Comparison of ENCODE assay signal across 8 cellular contexts in genomic region chr2:119756837-119757236, GRCh38. TPM values are rescaled to one million over a fixed set of nuclear protein-coding genes. Genes with fewer than 3 reads are reported as not detected.
DNase-seq lines count a peak whose midpoint lies in the region; ATAC-seq and TF ChIP-seq lines count a peak whose summit lies in the region.

No MANE protein-coding gene starts in this region.

- no peak overlapping the region for H3K23ac ChIP-seq in neuronal stem cell (ENCODE audit: low read depth, low read length, poor library complexity)

- H4K91ac ChIP-seq in neuronal stem cell (ENCODE audit: low read depth, low read length, poor library complexity) = no peak overlapping the region

- no peaks in the 10 kb centered on the region for H3K79me1 ChIP-seq in neuronal stem cell (ENCODE audit: low read depth, low read length)

- no peak overlapping the region for H2BK120ac ChIP-seq in neuronal stem cell (ENCODE audit: low read depth, low read length)

- no peak overlapping the region for H3K27ac ChIP-seq in SJCRH30
- peak overlapping the region in 21 of 59 donors; percentile 4 to 98 (median 31) for H3K27ac ChIP-seq in dorsolateral prefrontal cortex
- no peak overlapping the region for H3K27ac ChIP-seq in neuronal stem cell (replicated peaks; ENCODE audit: low read length)

- no peak for ATAC-seq in GM21737 (IDR thresholded peaks at IDR 0.05; ENCODE audit: unreplicated experiment)
- no peak for ATAC-seq in GM21528 (IDR thresholded peaks at IDR 0.05; ENCODE audit: low FRiP score, unreplicated experiment)

- H3K14ac ChIP-seq in neuronal stem cell (ENCODE audit: low read length) = no peak overlapping the region

- TF ChIP-seq CTCF in AG04449 (IDR thresholded peaks at IDR 0.05; ENCODE audit: insufficient read depth, low read length, missing control alignments) = no peak
- TF ChIP-seq CTCF in dorsolateral prefrontal cortex (IDR thresholded peaks at IDR 0.05 in 54 of 56, conservative IDR thresholded peaks at IDR 0.05 in 2 of 56; ENCODE audit: low read depth in 1 of 56, partially characterized antibody in 56 of 56) = no peak

- no peaks in the 10 kb centered on the region for H3K36me3 ChIP-seq in SJCRH30
- H3K36me3 ChIP-seq in neuronal stem cell (replicated peaks in 1 of 2; ENCODE audit: control insufficient read depth in 2 of 2, insufficient read depth in 2 of 2, low read length in 2 of 2) = no peaks in the 10 kb centered on the region

- no peak overlapping the region for H2AFZ ChIP-seq in neuronal stem cell (ENCODE audit: low read length)

- no peak overlapping the region for H3K4me2 ChIP-seq in neuronal stem cell (ENCODE audit: insufficient read depth, low read length, poor library complexity, severe bottlenecking)

- H3K9me3 ChIP-seq in SJCRH30 (replicated peaks) (no peaks in the 10 kb centered on the region), neuronal stem cell (replicated peaks in 1 of 2; ENCODE audit: control insufficient read depth in 2 of 2, insufficient read depth in 1 of 2, low read depth in 1 of 2, low read length in 2 of 2) (no peaks in the 10 kb centered on the region)

- H3K4me3 ChIP-seq in AG04449 (ENCODE audit: low read depth, low read length) (no peak overlapping the region), SJCRH30 (no peak overlapping the region), dorsolateral prefrontal cortex (no peak overlapping the region), neuronal stem cell (ENCODE audit: low read length in 2 of 2) (no peak overlapping the region)

- WGBS in neuronal stem cell (ENCODE audit: extremely low coverage in 2 of 2, insufficient read length in 2 of 2, insufficient replicate concordance in 1 of 2), 2 donors = no CpG with 5 or more reads among the region's 5 CpGs

- H2BK5ac ChIP-seq in neuronal stem cell (ENCODE audit: low read length) = no peak overlapping the region

- POLR2A ChIA-PET in AG04449 (lab: Yijun Ruan, JAX) = no interaction called here

- intact Hi-C loops in dorsolateral prefrontal cortex (cut with DNase I) (loop anchor here (5.0 to 10.0 kb wide), 4 partner anchors 52 to 415 kb away; partner anchors contain the start of gene EPB41L5 (in 1 of the 2)), posterior vena cava (cut with DNase I) (no loop called here)

- H3K4me1 ChIP-seq in SJCRH30 (no peaks in the 10 kb centered on the region; the same call in 1 of the 2 replicates), neuronal stem cell (ENCODE audit: control insufficient read depth in 2 of 2, insufficient read depth in 1 of 2, low read depth in 1 of 2, low read length in 2 of 2) (peaks cover 0 to 2% of the 10 kb centered on the region in 2 donors)

- no peaks in the 10 kb centered on the region for H3K27me3 ChIP-seq in SJCRH30
- H3K27me3 ChIP-seq in dorsolateral prefrontal cortex = no peaks in the 10 kb centered on the region
- peaks cover 0 to 2% (median 0%) of the 10 kb centered on the region in 3 experiments for H3K27me3 ChIP-seq in neuronal stem cell (ENCODE audit: control insufficient read depth in 3 of 3, insufficient read depth in 3 of 3, low read depth in 1 of 3, low read length in 3 of 3)

- no peak overlapping the region for H4K8ac ChIP-seq in neuronal stem cell (ENCODE audit: low read depth, low read length)

- H2BK15ac ChIP-seq in neuronal stem cell (ENCODE audit: low read length) = no peak overlapping the region

- CTCF ChIA-PET in AG04449 (lab: Yijun Ruan, JAX) = interaction anchor here (3.5 to 7.5 kb wide), 2 partner anchors 66 to 419 kb away, joined by 18 to 51 read pairs; no protein-coding TSS in a partner anchor

- no peak overlapping the region for H3K18ac ChIP-seq in neuronal stem cell (ENCODE audit: low read length)

- peak; percentile 26 for DNase-seq in AG04449 (ENCODE audit: low read depth, low spot score)
- DNase-seq in SJCRH30 = peak; percentile 28 to 42
- peak in 7 of 10 donors; percentile 47 to 76 (median 64) for DNase-seq in dorsolateral prefrontal cortex
- DNase-seq in posterior vena cava (ENCODE audit: low spot score) = peak; percentile 92
- no peak for DNase-seq in COR-L47 (lab: John Stamatoyannopoulos, UW)
- no peak for DNase-seq in neuronal stem cell (ENCODE audit: low spot score)

- no peak overlapping the region for H3K9ac ChIP-seq in neuronal stem cell (ENCODE audit: low read depth, low read length, poor library complexity)

- no peak overlapping the region for H3K4ac ChIP-seq in neuronal stem cell (ENCODE audit: low read length)

- H2AK5ac ChIP-seq in neuronal stem cell (ENCODE audit: low read depth, low read length) = no peak overlapping the region

- no peak overlapping the region for H2BK12ac ChIP-seq in neuronal stem cell (ENCODE audit: low read length)

RNA-seq across cellular contexts. Expression of gene PTPN4, which starts 2.9 kb away (rescaled TPM):
- total RNA-seq in SJCRH30 (2014; rRNA removed; shearing (Covaris generic)) = 30.8 and 33.6 TPM in 2 replicates
- total RNA-seq in dorsolateral prefrontal cortex (100 to 1,000 TPM in 115 of 120 experiments, 10 to 100 TPM in 5; 78.4 to 183 (median 137) TPM), posterior vena cava (10 to 100 TPM; 23.8 to 25.4 TPM)
- 7.7 TPM for polyA plus RNA-seq in neuronal stem cell (2013, experiment 1 of 2)
- polyA plus RNA-seq in neuronal stem cell (2013, experiment 2 of 2) = 9.5 TPM

Comparison
In these comparisons a context has a peak if more than half of its experiments do, and no peak if none do; other contexts are left out.
1. DNase-seq: peak in AG04449 (single experiment), SJCRH30 (2 of 2), dorsolateral prefrontal cortex (7 of 10) and posterior vena cava (single experiment); none in COR-L47 (single experiment) and neuronal stem cell (single experiment).
2. intact Hi-C loops: an anchor here in dorsolateral prefrontal cortex (5.0 to 10.0 kb wide); none called in posterior vena cava.